ENCODE assay signal across 14 cellular contexts in the genomic region with DNA sequence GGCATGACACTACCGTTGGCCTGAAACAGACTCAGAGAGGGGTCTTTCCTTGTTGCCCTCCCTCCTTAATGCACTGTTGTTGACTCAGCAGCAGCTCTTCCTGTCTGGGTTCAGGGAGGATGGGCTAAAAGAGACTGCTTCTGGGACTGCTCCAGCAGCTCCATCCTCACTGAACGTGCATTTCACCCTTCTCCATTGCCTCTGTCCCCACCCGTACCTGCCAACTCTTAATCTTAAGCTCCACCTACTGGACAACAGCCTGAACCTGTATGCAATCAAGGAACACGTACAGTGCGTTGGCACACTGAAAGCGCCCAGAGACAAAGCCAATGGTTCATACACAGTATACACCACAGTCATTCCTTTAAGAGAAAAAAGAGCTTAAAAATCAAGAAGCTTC.
DNase-seq lines count a peak whose midpoint lies in the region; ATAC-seq and TF ChIP-seq lines count a peak whose summit lies in the region.
"Had no signal": no experiment of that assay in that cellular context is flagged by ENCODE, and none has a peak within 500 bp of the region (broad histone marks: within the 10 kb centered on the region; RNA-seq: fewer than 3 reads in every experiment).

No MANE protein-coding gene starts in this region.

- TF ChIP-seq RAD21 in SK-N-SH (IDR thresholded peaks at IDR 0.05; ENCODE audit: low read length): 0 out of 2 replicates have a peak, but pooled peaks have one; percentile 7

- no peak overlapping the region for H3K27ac ChIP-seq in SK-N-SH (ENCODE audit: low read depth in 2 of 2, low read length in 1 of 2)
- H3K27ac ChIP-seq in smooth muscle cell (ENCODE audit: low read depth): no peak overlapping the region
- no peak overlapping the region for H3K27ac ChIP-seq in gastrocnemius medialis
- H3K27ac ChIP-seq: colonic mucosa, testis had no signal

- H4K20me1 ChIP-seq in SK-N-SH (ENCODE audit: insufficient read depth): no peaks in the 10 kb centered on the region
- H4K20me1 ChIP-seq in smooth muscle cell (ENCODE audit: low read depth): no peaks in the 10 kb centered on the region

- H3K79me2 ChIP-seq in SK-N-SH (ENCODE audit: insufficient read depth): no peaks in the 10 kb centered on the region
- no peaks in the 10 kb centered on the region for H3K79me2 ChIP-seq in smooth muscle cell (ENCODE audit: low read depth)

- 45% methylated on average over 6 of the region's 6 CpGs for WGBS in SK-N-SH (ENCODE audit: low lambda C conversion rate)
- 49% methylated on average over 6 of the region's 6 CpGs for WGBS in smooth muscle cell (ENCODE audit: low lambda C conversion rate)

- H3K4me1 Mint-ChIP-seq in activated naive CD4-positive, alpha-beta T cell treated with anti-CD3 and anti-CD28 coated beads, Interleukin-2, amount 10 ng/mL, durations not matched to agents 7 days and 5 days: no peaks in the 10 kb centered on the region
- H3K4me1 Mint-ChIP-seq: B cell, naive B cell had no signal

- peaks cover 4% of the 10 kb centered on the region for H3K27me3 Mint-ChIP-seq in activated naive CD4-positive, alpha-beta T cell treated with anti-CD3 and anti-CD28 coated beads, Interleukin-2, amount 10 ng/mL, durations not matched to agents 7 days and 5 days

- H3K27ac Mint-ChIP-seq in activated naive CD4-positive, alpha-beta T cell treated with anti-CD3 and anti-CD28 coated beads, Interleukin-2, amount 10 ng/mL, durations not matched to agents 7 days and 5 days: no peak overlapping the region
- H3K27ac Mint-ChIP-seq: B cell had no signal

- no peak for DNase-seq in SK-N-SH
- peak; percentile 28 to 71 for DNase-seq in NCI-H524 (lab: John Stamatoyannopoulos, UW)
- no peak for DNase-seq in epithelial cell of proximal tubule (ENCODE audit: low read depth)
- no peak for DNase-seq in smooth muscle cell (lab: John Stamatoyannopoulos, UW; ENCODE audit: unreplicated experiment)
- no peak for DNase-seq in activated naive CD4-positive, alpha-beta T cell treated with anti-CD3 and anti-CD28 coated beads, Interleukin-2, amount 10 ng/mL, durations not matched to agents 7 days and 5 days
- DNase-seq in gastrocnemius medialis: no peak
- DNase-seq: activated gamma-delta T cell, colonic mucosa, naive B cell, NCI-H2081 treated with DMSO at 0.1 percent for 48 hours, testis had no signal

- TF ChIP-seq POLR2A in gastrocnemius medialis (IDR thresholded peaks at IDR 0.05): no peak

- ATAC-seq in SK-N-SH treated with all-trans-retinoic acid at 6 μM for 48 hours (no peak), GM18909 (IDR thresholded peaks at IDR 0.05; ENCODE audit: poor library complexity, unreplicated experiment) (no peak), gastrocnemius medialis (no peak)

- H3K4me3 Mint-ChIP-seq in activated naive CD4-positive, alpha-beta T cell treated with anti-CD3 and anti-CD28 coated beads, Interleukin-2, amount 10 ng/mL, durations not matched to agents 7 days and 5 days: no peak overlapping the region
- H3K4me3 Mint-ChIP-seq: B cell, naive B cell had no signal

- H3K9ac ChIP-seq in SK-N-SH (no peak overlapping the region), smooth muscle cell (ENCODE audit: low read depth) (no peak overlapping the region)

- no peaks in the 10 kb centered on the region for H3K4me1 ChIP-seq in SK-N-SH (ENCODE audit: control insufficient read depth in 1 of 2, insufficient read depth in 2 of 2, low read depth in 1 of 2, low read length in 1 of 2)
- H3K4me1 ChIP-seq in smooth muscle cell (ENCODE audit: low read depth): no peaks in the 10 kb centered on the region
- no peaks in the 10 kb centered on the region for H3K4me1 ChIP-seq in gastrocnemius medialis
- H3K4me1 ChIP-seq: colonic mucosa, testis had no signal

- H3K36me3 ChIP-seq in SK-N-SH (replicated peaks in 1 of 2; ENCODE audit: control insufficient read depth in 1 of 2, insufficient read depth in 2 of 2, low read length in 1 of 2) (no peaks in the 10 kb centered on the region), smooth muscle cell (ENCODE audit: low read depth) (no peaks in the 10 kb centered on the region), gastrocnemius medialis (no peaks in the 10 kb centered on the region)
- H3K36me3 ChIP-seq: colonic mucosa had no signal

- TF ChIP-seq CTCF in SK-N-SH (IDR thresholded peaks at IDR 0.05) (no peak), epithelial cell of proximal tubule (conservative IDR thresholded peaks at IDR 0.05; ENCODE audit: low read depth, low read length) (peak; percentile 32), smooth muscle cell (IDR thresholded peaks at IDR 0.05; ENCODE audit: borderline replicate concordance, insufficient read depth, poor library complexity, severe bottlenecking) (peak; percentile 13), gastrocnemius medialis (IDR thresholded peaks at IDR 0.05 in 4 of 5, conservative IDR thresholded peaks at IDR 0.05 in 1 of 5) (no peak)

- intact Hi-C loops in gastrocnemius medialis (cut with DNase I; ENCODE audit: low total_unique reads): no loop called here

- H3K4me3 ChIP-seq in SK-N-SH (ENCODE audit: low read depth in 2 of 2, low read length in 1 of 2): no peak overlapping the region
- no peak overlapping the region for H3K4me3 ChIP-seq in epithelial cell of proximal tubule (ENCODE audit: low read depth, low read length)
- no peak overlapping the region for H3K4me3 ChIP-seq in smooth muscle cell
- no peak overlapping the region for H3K4me3 ChIP-seq in gastrocnemius medialis
- H3K4me3 ChIP-seq: colonic mucosa, testis had no signal

- POLR2A ChIA-PET in SK-N-SH (lab: Yijun Ruan, JAX): no interaction called here

- CTCF ChIA-PET in SK-N-SH (lab: Yijun Ruan, JAX): interaction anchor here (1.8 kb wide), 1 partner anchor 9 kb away, joined by 10 read pairs; no protein-coding TSS in a partner anchor
- CTCF ChIA-PET in activated naive CD4-positive, alpha-beta T cell treated with anti-CD3 and anti-CD28 coated beads, Interleukin-2, amount 10 ng/mL, durations not matched to agents 7 days and 5 days (lab: Charles Lee): no interaction called here

- no peaks in the 10 kb centered on the region for H3K27me3 ChIP-seq in SK-N-SH (ENCODE audit: insufficient read depth)
- H3K27me3 ChIP-seq in smooth muscle cell (ENCODE audit: low read depth): no peaks in the 10 kb centered on the region
- no peaks in the 10 kb centered on the region for H3K27me3 ChIP-seq in gastrocnemius medialis
- H3K27me3 ChIP-seq: colonic mucosa, testis had no signal

- no peaks in the 10 kb centered on the region for H3K9me2 ChIP-seq in SK-N-SH

- H3K4me2 ChIP-seq in SK-N-SH: no peak overlapping the region
- no peak overlapping the region for H3K4me2 ChIP-seq in smooth muscle cell

- no peak overlapping the region for H2AFZ ChIP-seq in SK-N-SH (ENCODE audit: low read depth)
- H2AFZ ChIP-seq in smooth muscle cell (ENCODE audit: low read depth): no peak overlapping the region

- TF ChIP-seq EP300 in SK-N-SH (IDR thresholded peaks at IDR 0.05; ENCODE audit: borderline replicate concordance in 1 of 2, low read depth in 1 of 2, low read length in 1 of 2): no peak

- no peaks in the 10 kb centered on the region for H3K36me3 Mint-ChIP-seq in activated naive CD4-positive, alpha-beta T cell treated with anti-CD3 and anti-CD28 coated beads, Interleukin-2, amount 10 ng/mL, durations not matched to agents 7 days and 5 days
- H3K36me3 Mint-ChIP-seq: naive B cell had no signal

- H3K9me3 Mint-ChIP-seq in activated naive CD4-positive, alpha-beta T cell treated with anti-CD3 and anti-CD28 coated beads, Interleukin-2, amount 10 ng/mL, durations not matched to agents 7 days and 5 days: no peaks in the 10 kb centered on the region

- in situ Hi-C loops in gastrocnemius medialis (cut with MboI; ENCODE audit: low sequenced_read_pairs in 4 of 4): no loop called here

- no peaks in the 10 kb centered on the region for H3K9me3 ChIP-seq in SK-N-SH
- H3K9me3 ChIP-seq in smooth muscle cell (replicated peaks; ENCODE audit: low read depth): no peaks in the 10 kb centered on the region
- H3K9me3 ChIP-seq in gastrocnemius medialis: no peaks in the 10 kb centered on the region
- H3K9me3 ChIP-seq: colonic mucosa, testis had no signal

- H3F3A ChIP-seq in SK-N-SH (replicated peaks; ENCODE audit: insufficient read depth) (no peaks in the 10 kb centered on the region), smooth muscle cell (ENCODE audit: low read depth) (no peaks in the 10 kb centered on the region)

TF ChIP-seq in SK-N-SH, 30 proteins besides CTCF, POLR2A, EP300 and RAD21:
- TF ChIP-seq ELF1 (IDR thresholded peaks at IDR 0.05) (no peak), GABPA (IDR thresholded peaks at IDR 0.05; ENCODE audit: low read depth) (no peak)

TF ChIP-seq in SK-N-SH treated with all-trans-retinoic acid at 6 μM for 48 hours, 23 proteins besides CTCF, POLR2A, EP300 and RAD21 (continues in another document):
- TF ChIP-seq SNAI2 (CRISPR knock-in tag; IDR thresholded peaks at IDR 0.05): no peak
- TF ChIP-seq PPARA (CRISPR knock-in tag; IDR thresholded peaks at IDR 0.05; ENCODE audit: borderline replicate concordance): no peak
- TF ChIP-seq ZNF8 (CRISPR knock-in tag; IDR thresholded peaks at IDR 0.05): no peak
- no peak for TF ChIP-seq TOX (CRISPR knock-in tag; IDR thresholded peaks at IDR 0.05; ENCODE audit: borderline replicate concordance)
- TF ChIP-seq ESRRG (CRISPR knock-in tag; IDR thresholded peaks at IDR 0.05): no peak
- TF ChIP-seq GLIS3 (CRISPR knock-in tag; IDR thresholded peaks at IDR 0.05): no peak
- no peak for TF ChIP-seq ZFP3 (CRISPR knock-in tag; IDR thresholded peaks at IDR 0.05)
- TF ChIP-seq, protein P1, sequence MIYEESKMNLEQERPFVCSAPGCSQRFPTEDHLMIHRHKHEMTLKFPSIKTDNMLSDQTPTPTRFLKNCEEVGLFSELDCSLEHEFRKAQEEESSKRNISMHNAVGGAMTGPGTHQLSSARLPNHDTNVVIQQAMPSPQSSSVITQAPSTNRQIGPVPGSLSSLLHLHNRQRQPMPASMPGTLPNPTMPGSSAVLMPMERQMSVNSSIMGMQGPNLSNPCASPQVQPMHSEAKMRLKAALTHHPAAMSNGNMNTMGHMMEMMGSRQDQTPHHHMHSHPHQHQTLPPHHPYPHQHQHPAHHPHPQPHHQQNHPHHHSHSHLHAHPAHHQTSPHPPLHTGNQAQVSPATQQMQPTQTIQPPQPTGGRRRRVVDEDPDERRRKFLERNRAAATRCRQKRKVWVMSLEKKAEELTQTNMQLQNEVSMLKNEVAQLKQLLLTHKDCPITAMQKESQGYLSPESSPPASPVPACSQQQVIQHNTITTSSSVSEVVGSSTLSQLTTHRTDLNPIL (CRISPR knock-in tag; IDR thresholded peaks at IDR 0.05; ENCODE audit: low read depth): no peak
- no peak for TF ChIP-seq CSDC2 (CRISPR knock-in tag; IDR thresholded peaks at IDR 0.05)
- no peak for TF ChIP-seq ZNF70 (CRISPR knock-in tag; IDR thresholded peaks at IDR 0.05)
- no peak for TF ChIP-seq ISL1 (CRISPR knock-in tag; IDR thresholded peaks at IDR 0.05)
- TF ChIP-seq TCF4 (CRISPR knock-in tag; IDR thresholded peaks at IDR 0.05; ENCODE audit: borderline replicate concordance): no peak
- TF ChIP-seq ZFP30 (CRISPR knock-in tag; IDR thresholded peaks at IDR 0.05): no peak
- TF ChIP-seq ZNF565 (CRISPR knock-in tag; conservative IDR thresholded peaks at IDR 0.05; ENCODE audit: low read depth): no peak

Comparison
In these comparisons a context has a peak if more than half of its experiments do, and no peak if none do; other contexts are left out.
1. DNase-seq: peak in NCI-H524 (2 of 2); none in SK-N-SH (single experiment), epithelial cell of proximal tubule (single experiment), smooth muscle cell (single experiment), activated naive CD4-positive, alpha-beta T cell treated with anti-CD3 and anti-CD28 coated beads, Interleukin-2, amount 10 ng/mL, durations not matched to agents 7 days and 5 days (single experiment) and gastrocnemius medialis (0 of 2).
2. CTCF ChIP-seq: peak in epithelial cell of proximal tubule (single experiment) and smooth muscle cell (single experiment); none in SK-N-SH (single experiment) and gastrocnemius medialis (0 of 5).